ENCODE assay signal across 8 cellular contexts in the genomic region with DNA sequence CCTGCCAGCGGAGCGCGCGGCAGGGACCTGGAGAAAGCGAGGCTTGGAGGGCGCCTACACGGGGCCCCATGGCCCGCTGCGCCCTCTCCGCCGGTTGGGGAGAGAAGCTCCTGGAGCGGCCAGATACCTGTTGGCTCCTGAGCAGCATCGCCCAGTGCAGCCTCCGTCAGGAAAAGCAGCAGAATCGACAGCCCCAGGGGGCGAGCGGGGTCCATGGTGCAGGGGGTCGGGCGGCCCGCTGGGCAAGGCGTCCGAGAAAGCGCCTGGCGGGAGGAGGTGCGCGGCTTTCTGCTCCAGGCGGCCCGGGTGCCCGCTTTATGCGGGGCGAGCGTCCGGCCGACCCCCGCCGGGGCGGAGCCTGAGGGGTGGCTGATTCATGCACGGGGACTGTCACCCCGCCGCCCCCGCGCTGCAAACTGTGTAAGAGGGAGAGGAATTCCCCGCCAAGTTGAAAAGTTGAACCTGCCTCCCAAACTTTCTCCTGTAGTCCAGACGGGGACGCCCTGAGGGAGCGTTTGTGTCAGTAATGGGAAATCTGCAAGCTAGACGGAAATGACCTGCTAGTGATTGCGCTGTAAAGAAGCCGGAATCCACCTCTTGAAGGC. TPM values are rescaled to one million over a fixed set of nuclear protein-coding genes. Genes with fewer than 3 reads are reported as not detected.
DNase-seq lines count a peak whose midpoint lies in the region; ATAC-seq lines count a peak whose summit lies in the region.

A gene with protein sequence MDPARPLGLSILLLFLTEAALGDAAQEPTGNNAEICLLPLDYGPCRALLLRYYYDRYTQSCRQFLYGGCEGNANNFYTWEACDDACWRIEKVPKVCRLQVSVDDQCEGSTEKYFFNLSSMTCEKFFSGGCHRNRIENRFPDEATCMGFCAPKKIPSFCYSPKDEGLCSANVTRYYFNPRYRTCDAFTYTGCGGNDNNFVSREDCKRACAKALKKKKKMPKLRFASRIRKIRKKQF (minus strand): TSS at position 290 of the 605 bp plus-strand sequence. CDS start 75 bp downstream, at position 215.

- ATAC-seq in HG03159 (IDR thresholded peaks at IDR 0.05; ENCODE audit: unreplicated experiment) (peak; percentile 56), left ventricle myocardium superior (peak; percentile 82)
- ATAC-seq in activated T-helper 17 cell treated with anti-CD3 and anti-CD28 coated beads, Interleukin-2, amount 50 U/mL, for 72 hours (replicated peaks), result peak; percentile 26

- no peak within 1 kb of the TSS for H3K4me2 ChIP-seq in Karpas-422 (ENCODE audit: low read depth, low read length, poor library complexity, severe bottlenecking)

- H3K9me2 ChIP-seq in Karpas-422 (replicated peaks; ENCODE audit: insufficient read depth, low read length), result no peaks in the 10 kb centered on the region

- H3K4me3 ChIP-seq in Karpas-422 (ENCODE audit: low read length), result no peak within 1 kb of the TSS

- H3K27ac ChIP-seq in Karpas-422 (ENCODE audit: low read length), result no peak within 1 kb of the TSS

- no peaks in the 10 kb centered on the region for H3K36me3 ChIP-seq in Karpas-422 (ENCODE audit: insufficient read depth, low read length)

- POLR2A ChIA-PET in activated CD4-positive, alpha-beta memory T cell treated with anti-CD3 and anti-CD28 coated beads for 36 hours (lab: Charles Lee), result no interaction called here
- POLR2A ChIA-PET in activated CD4-positive, alpha-beta memory T cell treated with anti-CD3 and anti-CD28 coated beads, Interleukin-2, amount 10 ng/mL, durations not matched to agents 7 days and 5 days (lab: Charles Lee), result no interaction called here

- H3K27me3 Mint-ChIP-seq in activated CD4-positive, alpha-beta memory T cell treated with anti-CD3 and anti-CD28 coated beads for 36 hours, result peaks cover 45% of the 10 kb centered on the region
- H3K27me3 Mint-ChIP-seq in activated CD4-positive, alpha-beta memory T cell treated with anti-CD3 and anti-CD28 coated beads, Interleukin-2, amount 10 ng/mL, durations not matched to agents 7 days and 5 days, result peaks cover 45% of the 10 kb centered on the region
- H3K27me3 Mint-ChIP-seq in activated T-helper 17 cell treated with anti-CD3 and anti-CD28 coated beads, Interleukin-2, amount 50 U/mL, for 72 hours, result peaks cover 38% of the 10 kb centered on the region

- no peaks in the 10 kb centered on the region for H3K36me3 Mint-ChIP-seq in activated CD4-positive, alpha-beta memory T cell treated with anti-CD3 and anti-CD28 coated beads for 36 hours
- H3K36me3 Mint-ChIP-seq in activated CD4-positive, alpha-beta memory T cell treated with anti-CD3 and anti-CD28 coated beads, Interleukin-2, amount 10 ng/mL, durations not matched to agents 7 days and 5 days (ENCODE audit: low read depth), result no peaks in the 10 kb centered on the region
- H3K36me3 Mint-ChIP-seq in activated T-helper 17 cell treated with anti-CD3 and anti-CD28 coated beads, Interleukin-2, amount 50 U/mL, for 72 hours (ENCODE audit: low read depth), result no peaks in the 10 kb centered on the region

- no peaks in the 10 kb centered on the region for H4K20me1 ChIP-seq in Karpas-422 (ENCODE audit: insufficient read depth, low read depth, low read length)

- H3K9me3 ChIP-seq in Karpas-422 (ENCODE audit: low read length), result no peaks in the 10 kb centered on the region

- H2AFZ ChIP-seq in Karpas-422 (ENCODE audit: low read length), result no peak within 1 kb of the TSS

- H3K9me3 Mint-ChIP-seq in activated CD4-positive, alpha-beta memory T cell treated with anti-CD3 and anti-CD28 coated beads for 36 hours, result no peaks in the 10 kb centered on the region
- no peaks in the 10 kb centered on the region for H3K9me3 Mint-ChIP-seq in activated CD4-positive, alpha-beta memory T cell treated with anti-CD3 and anti-CD28 coated beads, Interleukin-2, amount 10 ng/mL, durations not matched to agents 7 days and 5 days
- H3K9me3 Mint-ChIP-seq in activated T-helper 17 cell treated with anti-CD3 and anti-CD28 coated beads, Interleukin-2, amount 50 U/mL, for 72 hours, result no peaks in the 10 kb centered on the region

- H3K4me3 Mint-ChIP-seq in activated CD4-positive, alpha-beta memory T cell treated with anti-CD3 and anti-CD28 coated beads for 36 hours, result peak within 1 kb of the TSS; percentile 49
- H3K4me3 Mint-ChIP-seq in activated CD4-positive, alpha-beta memory T cell treated with anti-CD3 and anti-CD28 coated beads, Interleukin-2, amount 10 ng/mL, durations not matched to agents 7 days and 5 days, result no peak within 1 kb of the TSS
- peak within 1 kb of the TSS; percentile 64 for H3K4me3 Mint-ChIP-seq in activated T-helper 17 cell treated with anti-CD3 and anti-CD28 coated beads, Interleukin-2, amount 50 U/mL, for 72 hours

- no peaks in the 10 kb centered on the region for H3K27me3 ChIP-seq in Karpas-422 (ENCODE audit: low read length)

- intact Hi-C loops in activated CD4-positive, alpha-beta memory T cell treated with anti-CD3 and anti-CD28 coated beads for 36 hours (cut with micrococcal nuclease), result no loop called here
- intact Hi-C loops in left ventricle myocardium superior (cut with micrococcal nuclease), result no loop called here

- peak; percentile 31 for DNase-seq in activated CD4-positive, alpha-beta memory T cell treated with anti-CD3 and anti-CD28 coated beads for 36 hours
- DNase-seq in activated CD4-positive, alpha-beta memory T cell treated with anti-CD3 and anti-CD28 coated beads, Interleukin-2, amount 10 ng/mL, durations not matched to agents 7 days and 5 days, result no peak
- DNase-seq in left ventricle myocardium superior (peak; percentile 41), pulmonary artery endothelial cell (ENCODE audit: low read depth, low spot score) (no peak), NCI-H2081 treated with DMSO at 0.1 percent for 48 hours (lab: John Stamatoyannopoulos, UW) (no peak), Karpas-422 (no peak)

- no peaks in the 10 kb centered on the region for H3K79me2 ChIP-seq in Karpas-422 (ENCODE audit: low read length)

- H3K4me1 Mint-ChIP-seq in activated CD4-positive, alpha-beta memory T cell treated with anti-CD3 and anti-CD28 coated beads for 36 hours (ENCODE audit: low read depth), result peaks cover 12% of the 10 kb centered on the region
- H3K4me1 Mint-ChIP-seq in activated CD4-positive, alpha-beta memory T cell treated with anti-CD3 and anti-CD28 coated beads, Interleukin-2, amount 10 ng/mL, durations not matched to agents 7 days and 5 days, result peaks cover 10% of the 10 kb centered on the region
- H3K4me1 Mint-ChIP-seq in activated T-helper 17 cell treated with anti-CD3 and anti-CD28 coated beads, Interleukin-2, amount 50 U/mL, for 72 hours, result no peaks in the 10 kb centered on the region

- H3K4me1 ChIP-seq in Karpas-422 (ENCODE audit: low read length), result no peaks in the 10 kb centered on the region

- H3K9ac ChIP-seq in Karpas-422 (ENCODE audit: low read length), result no peak within 1 kb of the TSS

- CTCF ChIA-PET in activated CD4-positive, alpha-beta memory T cell treated with anti-CD3 and anti-CD28 coated beads for 36 hours (lab: Charles Lee), result no interaction called here
- CTCF ChIA-PET in activated CD4-positive, alpha-beta memory T cell treated with anti-CD3 and anti-CD28 coated beads, Interleukin-2, amount 10 ng/mL, durations not matched to agents 7 days and 5 days (lab: Charles Lee), result no interaction called here

- H3K27ac Mint-ChIP-seq in activated CD4-positive, alpha-beta memory T cell treated with anti-CD3 and anti-CD28 coated beads for 36 hours, result no peak within 1 kb of the TSS
- no peak within 1 kb of the TSS for H3K27ac Mint-ChIP-seq in activated CD4-positive, alpha-beta memory T cell treated with anti-CD3 and anti-CD28 coated beads, Interleukin-2, amount 10 ng/mL, durations not matched to agents 7 days and 5 days
- H3K27ac Mint-ChIP-seq in activated T-helper 17 cell treated with anti-CD3 and anti-CD28 coated beads, Interleukin-2, amount 50 U/mL, for 72 hours, result no peak within 1 kb of the TSS

RNA-seq across cellular contexts. Expression of the gene that starts here (rescaled TPM):
- total RNA-seq in activated CD4-positive, alpha-beta memory T cell treated with anti-CD3 and anti-CD28 coated beads for 36 hours, result not detected
- total RNA-seq in activated CD4-positive, alpha-beta memory T cell treated with anti-CD3 and anti-CD28 coated beads, Interleukin-2, amount 10 ng/mL, durations not matched to agents 7 days and 5 days, result not detected
- total RNA-seq in activated T-helper 17 cell treated with anti-CD3 and anti-CD28 coated beads, Interleukin-2, amount 50 U/mL, for 72 hours, result under 1 TPM; 0.42 to 0.86 TPM
- total RNA-seq in left ventricle myocardium superior (1.4 TPM), pulmonary artery endothelial cell (16.4 and 79.2 TPM in 2 replicates)
- total RNA-seq in Karpas-422 (2014; rRNA removed; shearing (Covaris generic); ENCODE audit: low replicate concordance), result not detected in 2 replicates

Comparison
In these comparisons a context has a peak if more than half of its experiments do, and no peak if none do; other contexts are left out.
1. Peak in DNase-seq in activated CD4-positive, alpha-beta memory T cell treated with anti-CD3 and anti-CD28 coated beads for 36 hours; RNA of the gene not detected or under 1 TPM.
2. Peak in ATAC-seq in activated T-helper 17 cell treated with anti-CD3 and anti-CD28 coated beads, Interleukin-2, amount 50 U/mL, for 72 hours; RNA of the gene not detected or under 1 TPM.
3. ATAC-seq: peak in every context shown above with its lines; median percentile 82 in left ventricle myocardium superior; 56 in HG03159; 26 in activated T-helper 17 cell treated with anti-CD3 and anti-CD28 coated beads, Interleukin-2, amount 50 U/mL, for 72 hours.